16 cellular contexts compared by ENCODE assay signal in the genomic region with DNA sequence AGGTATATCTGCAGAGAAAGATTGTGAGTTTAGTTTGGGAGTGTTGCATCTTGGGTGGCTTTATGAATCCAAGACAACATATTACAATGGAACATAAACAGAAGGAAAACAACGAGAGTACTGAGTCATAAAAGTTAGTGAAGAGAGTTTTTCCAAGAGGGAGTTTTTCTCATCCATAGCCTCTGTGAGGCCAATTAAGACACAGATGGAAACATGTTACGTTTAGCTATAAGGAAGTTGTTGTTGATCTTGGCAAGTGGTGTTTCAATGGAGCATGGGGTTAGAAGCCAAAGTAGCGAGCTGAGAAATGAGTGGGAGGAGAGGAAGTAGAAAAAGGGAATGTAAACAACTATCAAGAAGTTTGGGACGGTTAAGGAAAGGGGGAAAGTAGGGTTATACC. TPM values are rescaled to one million over a fixed set of nuclear protein-coding genes. Genes with fewer than 3 reads are reported as not detected.
DNase-seq lines count a peak whose midpoint lies in the region; ATAC-seq, FAIRE-seq and TF ChIP-seq lines count a peak whose summit lies in the region.
"Had no signal": no experiment of that assay in that cellular context is flagged by ENCODE, and none has a peak within 500 bp of the region (broad histone marks: within the 10 kb centered on the region; RNA-seq: fewer than 3 reads in every experiment).

No MANE protein-coding gene starts in this region.

- TF ChIP-seq CTCF in pancreas (IDR thresholded peaks at IDR 0.05), result no peak
- no peak for TF ChIP-seq CTCF in adrenal gland (IDR thresholded peaks at IDR 0.05)

- no peak for ATAC-seq in pancreas

- H2BK12ac ChIP-seq in trophoblast cell (ENCODE audit: low read length), result no peak overlapping the region

- H2BK120ac ChIP-seq in trophoblast cell (ENCODE audit: insufficient read depth, low read length, poor library complexity), result no peak overlapping the region

- DNase-seq in EL (peak; percentile 79), SJSA1 (ENCODE audit: low read depth in 1 of 2, low spot score in 2 of 2) (peak; percentile 47 to 85), fibroblast of peridontal ligament (ENCODE audit: extremely low read depth) (peak; percentile 82), pancreas (no peak), RCC 7860 (ENCODE audit: low spot score) (no peak), trophoblast cell (no peak), NCI-H345 (lab: John Stamatoyannopoulos, UW) (no peak), adrenal gland (no peak)
- DNase-seq: Caco-2, Karpas-422, NCI-H2227 treated with DMSO at 0.1 percent for 48 hours, Peyer's patch, spleen had no signal

- H3K9me3 ChIP-seq in SJSA1 (replicated peaks), result no peaks in the 10 kb centered on the region
- no peaks in the 10 kb centered on the region for H3K9me3 ChIP-seq in pancreas
- H3K9me3 ChIP-seq in trophoblast cell (ENCODE audit: insufficient read depth, low read depth, low read length), result no peaks in the 10 kb centered on the region
- no peaks in the 10 kb centered on the region for H3K9me3 ChIP-seq in adrenal gland (replicated peaks in 1 of 3)
- H3K9me3 ChIP-seq: ascending aorta, Caco-2, Peyer's patch had no signal

- no peak overlapping the region for H3K18ac ChIP-seq in trophoblast cell (ENCODE audit: low read length)

- no peaks in the 10 kb centered on the region for H3K27me3 ChIP-seq in SJSA1 (replicated peaks)
- H3K27me3 ChIP-seq in pancreas, result no peaks in the 10 kb centered on the region
- no peaks in the 10 kb centered on the region for H3K27me3 ChIP-seq in trophoblast cell (ENCODE audit: insufficient read depth, low read length)
- no peaks in the 10 kb centered on the region for H3K27me3 ChIP-seq in adrenal gland
- H3K27me3 ChIP-seq: ascending aorta, Peyer's patch had no signal

- no peaks in the 10 kb centered on the region for H3K36me3 ChIP-seq in SJSA1
- H3K36me3 ChIP-seq in pancreas, result no peaks in the 10 kb centered on the region
- H3K36me3 ChIP-seq in trophoblast cell (ENCODE audit: control insufficient read depth in 1 of 2, insufficient read depth in 2 of 2, low read length in 2 of 2), result no peaks in the 10 kb centered on the region
- no peaks in the 10 kb centered on the region for H3K36me3 ChIP-seq in adrenal gland (replicated peaks in 1 of 2)
- H3K36me3 ChIP-seq: ascending aorta, Peyer's patch, spleen had no signal

- H2AFZ ChIP-seq in trophoblast cell (ENCODE audit: insufficient read depth, low read length, poor library complexity), result no peak overlapping the region

- no peak overlapping the region for H3K4ac ChIP-seq in trophoblast cell (ENCODE audit: low read depth, low read length)

- no peak overlapping the region for H2AK5ac ChIP-seq in trophoblast cell (ENCODE audit: low read length)

- WGBS in pancreas, 2 donors, result 46 to 53% methylated on average over 4 of the region's 4 CpGs
- WGBS in trophoblast cell (ENCODE audit: extremely low coverage, insufficient coverage, insufficient read length), result 100% methylated on average over 1 of the region's 4 CpGs
- WGBS in adrenal gland, 4 donors, result 49 to 54% (median 51%) methylated on average over 4 of the region's 4 CpGs

- H3K4me3 ChIP-seq in SJSA1 (no peak overlapping the region), pancreas (no peak overlapping the region), trophoblast cell (ENCODE audit: low read depth, low read length) (no peak overlapping the region), adrenal gland (no peak overlapping the region)
- H3K4me3 ChIP-seq: ascending aorta, Peyer's patch, spleen had no signal

- no peak overlapping the region for H3K4me2 ChIP-seq in trophoblast cell (ENCODE audit: low read length)

- H4K91ac ChIP-seq in trophoblast cell (ENCODE audit: low read depth, low read length), result no peak overlapping the region

- no peak overlapping the region for H3K23ac ChIP-seq in trophoblast cell (ENCODE audit: low read length)

- no peak overlapping the region for H3K14ac ChIP-seq in trophoblast cell (ENCODE audit: low read length)

- H3K4me1 ChIP-seq in SJSA1 (replicated peaks), result peaks cover 53% of the 10 kb centered on the region
- no peaks in the 10 kb centered on the region for H3K4me1 ChIP-seq in pancreas
- H3K4me1 ChIP-seq in trophoblast cell (ENCODE audit: control insufficient read depth in 1 of 2, insufficient read depth in 2 of 2, low read length in 2 of 2), result no peaks in the 10 kb centered on the region
- H3K4me1 ChIP-seq in adrenal gland (replicated peaks in 1 of 2), result no peaks in the 10 kb centered on the region
- H3K4me1 ChIP-seq: ascending aorta, Caco-2, Peyer's patch had no signal

- H3K27ac ChIP-seq in SJSA1, result peak overlapping the region; percentile 86
- no peak overlapping the region for H3K27ac ChIP-seq in pancreas
- no peak overlapping the region for H3K27ac ChIP-seq in trophoblast cell (ENCODE audit: low read depth, low read length)
- peak overlapping the region in 1 of 5 donors; percentile 62 for H3K27ac ChIP-seq in adrenal gland
- H3K27ac ChIP-seq: ascending aorta, Peyer's patch had no signal

- peak; percentile 75 for FAIRE-seq in pancreas (lab: Jason Lieb, UNC)
- no peak for FAIRE-seq in RCC 7860 (lab: Jason Lieb, UNC)
- FAIRE-seq: GM12892, urothelium cell line had no signal

- no peaks in the 10 kb centered on the region for H3K79me2 ChIP-seq in trophoblast cell (ENCODE audit: control insufficient read depth, insufficient read depth, low read length, poor library complexity)

- no peak overlapping the region for H3K9ac ChIP-seq in trophoblast cell (ENCODE audit: low read length)

- no peak for TF ChIP-seq POLR2A in adrenal gland (IDR thresholded peaks at IDR 0.05)

- intact Hi-C loops in pancreas (cut with DNase I) (no loop called here), adrenal gland (cut with DNase I) (no loop called here)

- no peak overlapping the region for H4K12ac ChIP-seq in trophoblast cell (ENCODE audit: low read depth, low read length)

- H4K8ac ChIP-seq in trophoblast cell (ENCODE audit: low read depth, low read length), result no peak overlapping the region

- no peak overlapping the region for H2BK5ac ChIP-seq in trophoblast cell (ENCODE audit: low read depth, low read length, poor library complexity)

- no peaks in the 10 kb centered on the region for H3K79me1 ChIP-seq in trophoblast cell (ENCODE audit: low read length)

RNA-seq across cellular contexts. Expression of a gene that starts 53.3 kb away (rescaled TPM):
- total RNA-seq in SJSA1 (2014; rRNA removed; shearing (Covaris generic)), result not detected in 2 replicates
- total RNA-seq in pancreas, result not detected
- under 1 TPM in 1 of 2 donors, not detected in 1; 0.04 TPM for polyA plus RNA-seq in pancreas
- polyA plus RNA-seq in trophoblast cell (2013), result not detected in 2 replicates
- total RNA-seq in adrenal gland, result not detected
- not detected for polyA plus RNA-seq in adrenal gland
- total RNA-seq: ascending aorta, Caco-2, Peyer's patch, spleen had no signal

Comparison
In these comparisons a context has a peak if more than half of its experiments do, and no peak if none do; other contexts are left out.
1. DNase-seq: peak in EL (single experiment), SJSA1 (2 of 2) and fibroblast of peridontal ligament (single experiment); none in pancreas (0 of 6), RCC 7860 (single experiment), trophoblast cell (0 of 2), NCI-H345 (single experiment) and adrenal gland (0 of 7).